Comparison of ENCODE assay signal across 13 cellular contexts in the genomic region with DNA sequence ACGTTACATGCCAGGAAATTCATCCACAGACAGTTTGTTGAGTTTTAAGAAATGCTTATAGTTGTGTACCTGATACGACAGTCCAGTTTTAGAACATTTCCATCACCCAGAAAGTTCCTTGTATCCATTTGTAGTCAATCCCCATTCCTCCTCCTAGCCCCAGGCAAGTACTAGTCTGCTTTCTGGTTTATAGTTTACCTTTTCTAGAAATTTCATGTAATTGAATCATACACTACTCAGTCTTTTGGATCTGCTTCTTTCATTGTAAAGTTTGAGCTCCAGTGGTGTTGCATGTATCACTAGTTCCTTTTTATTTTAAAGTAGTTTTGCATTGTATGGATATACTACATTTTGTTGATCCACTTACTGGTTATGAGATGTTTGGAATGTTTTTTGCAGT.
DNase-seq lines count a peak whose midpoint lies in the region; ATAC-seq, FAIRE-seq and TF ChIP-seq lines count a peak whose summit lies in the region.
"Had no signal": no experiment of that assay in that cellular context is flagged by ENCODE, and none has a peak within 500 bp of the region (broad histone marks: within the 10 kb centered on the region; RNA-seq: fewer than 3 reads in every experiment).

No MANE protein-coding gene starts in this region.

- H3K4ac ChIP-seq in IMR-90 (ENCODE audit: low read depth, low read length) = peak overlapping the region; percentile 78; the same call in 1 of the 2 replicates

- peak; percentile 40; the same call in 1 of the 2 replicates for TF ChIP-seq POLR2A in IMR-90 (IDR thresholded peaks at IDR 0.05; ENCODE audit: low read depth, low read length)
- TF ChIP-seq POLR2A in stomach (IDR thresholded peaks at IDR 0.05) = no peak

- no peak for FAIRE-seq in kidney (lab: Jason Lieb, UNC)
- FAIRE-seq: GM19239 had no signal

- no peak overlapping the region for H3K4me3 ChIP-seq in IMR-90 (ENCODE audit: insufficient read depth, low read depth, low read length)
- no peak overlapping the region for H3K4me3 ChIP-seq in brain microvascular endothelial cell (ENCODE audit: low read depth, low read length)
- no peak overlapping the region for H3K4me3 ChIP-seq in left lung
- H3K4me3 ChIP-seq in stomach = no peak overlapping the region
- H3K4me3 ChIP-seq in kidney (ENCODE audit: low read length in 2 of 2) = no peak overlapping the region

- peaks cover 28% of the 10 kb centered on the region for H3K9me1 ChIP-seq in IMR-90 (ENCODE audit: insufficient read depth, low read length)

- H3K79me1 ChIP-seq in IMR-90 (ENCODE audit: low read depth in 1 of 2, low read length in 2 of 2) = peaks cover 35 to 71% of the 10 kb centered on the region in 2 experiments

- DNase-seq in IMR-90 (peak; percentile 56), brain microvascular endothelial cell (no peak), left lung (no peak), stomach (no peak), kidney (no peak), left lobe of liver (ENCODE audit: low spot score) (no peak)
- no peak for DNase-seq in central memory CD4-positive, alpha-beta T cell
- DNase-seq: activated CD4-positive, alpha-beta T cell treated with anti-CD3 and anti-CD28 coated beads, Interleukin-2, amount 10 ng/mL, durations not matched to agents 7 days and 5 days; C1 segment of cervical spinal cord; stimulated activated CD4-positive, alpha-beta T cell treated with anti-CD3 and anti-CD28 coated beads, Interleukin-4, amount 100 ng/mL, for 24 hours had no signal

- ATAC-seq in IMR-90 (ENCODE audit: low read depth) (peak; percentile 12; the same call in 1 of the 2 replicates), left lung (no peak), GM21423 (IDR thresholded peaks at IDR 0.05; ENCODE audit: unreplicated experiment) (no peak), left lobe of liver (no peak)
- ATAC-seq: stimulated activated memory B cell treated with anti-CD40 and anti-IgM and Interleukin-4, amounts not matched to agents 10 μg/mL and 1 μg/mL and 100 μg/mL, for 72 hours had no signal

- CTCF ChIA-PET in IMR-90 (lab: Yijun Ruan, JAX) = no interaction called here

- no peak overlapping the region for H2AK9ac ChIP-seq in IMR-90 (replicated peaks; ENCODE audit: low read depth, low read length, poor library complexity)

- no peak for TF ChIP-seq CTCF in IMR-90 (conservative IDR thresholded peaks at IDR 0.05; ENCODE audit: low read depth, low read length)
- TF ChIP-seq CTCF in brain microvascular endothelial cell (IDR thresholded peaks at IDR 0.05; ENCODE audit: low read depth, low read length, missing control alignments) = no peak
- no peak for TF ChIP-seq CTCF in left lung (IDR thresholded peaks at IDR 0.05)
- TF ChIP-seq CTCF in stomach (IDR thresholded peaks at IDR 0.05) = no peak
- no peak for TF ChIP-seq CTCF in kidney (IDR thresholded peaks at IDR 0.05; ENCODE audit: borderline replicate concordance, extremely low read depth, insufficient read depth)

- POLR2A ChIA-PET in IMR-90 (lab: Charles Lee; ENCODE audit: unreplicated experiment) = no interaction called here

- peak overlapping the region; percentile 80 for H2BK15ac ChIP-seq in IMR-90 (ENCODE audit: low read depth, low read length)

- H3K9me3 ChIP-seq in IMR-90 (ENCODE audit: control insufficient read depth, insufficient read depth, low read length) (no peaks in the 10 kb centered on the region), left lung (no peaks in the 10 kb centered on the region), stomach (no peaks in the 10 kb centered on the region), kidney (ENCODE audit: control insufficient read depth in 1 of 2, low read length in 2 of 2) (no peaks in the 10 kb centered on the region)

- intact Hi-C loops in IMR-90 (cut with micrococcal nuclease) = no loop called here
- intact Hi-C loops in left lung (cut with DNase I) = no loop called here
- intact Hi-C loops in stomach (cut with DNase I; ENCODE audit: low total_unique reads) = no loop called here
- intact Hi-C loops in kidney (cut with DNase I) = no loop called here

- H4K20me1 ChIP-seq in IMR-90 (ENCODE audit: insufficient read depth, low read length) = peaks cover 21% of the 10 kb centered on the region

- no peak overlapping the region for H3K27ac ChIP-seq in IMR-90 (ENCODE audit: insufficient read depth, low read length)
- peak overlapping the region; percentile 95 for H3K27ac ChIP-seq in brain microvascular endothelial cell
- H3K27ac ChIP-seq in left lung = peak overlapping the region; percentile 71 to 76
- peak overlapping the region in 4 of 5 donors; percentile 65 to 80 (median 66) for H3K27ac ChIP-seq in stomach
- peak overlapping the region in 1 of 2 donors; percentile 71 for H3K27ac ChIP-seq in kidney (ENCODE audit: low read depth in 2 of 2, low read length in 2 of 2)

- H3K4me1 ChIP-seq in IMR-90 (ENCODE audit: control insufficient read depth, insufficient read depth, low read length) = peaks cover 24% of the 10 kb centered on the region
- H3K4me1 ChIP-seq in left lung = peaks cover 9 to 30% of the 10 kb centered on the region in 2 donors
- peaks cover 19 to 94% (median 64%) of the 10 kb centered on the region in 4 donors for H3K4me1 ChIP-seq in stomach
- peaks cover 23 to 28% of the 10 kb centered on the region in 2 donors for H3K4me1 ChIP-seq in kidney (ENCODE audit: control insufficient read depth in 1 of 2, insufficient read depth in 1 of 2, low read depth in 1 of 2, low read length in 2 of 2)

- peak overlapping the region; percentile 79; the same call in 1 of the 2 replicates for H3K14ac ChIP-seq in IMR-90 (replicated peaks; ENCODE audit: low read depth, low read length)

- BruUV-seq in IMR-90 (replicated peaks; lab: Mats Ljungman, UMichigan) = no TSS peak

- peak overlapping the region; percentile 83 for H2BK5ac ChIP-seq in IMR-90 (ENCODE audit: low read depth, low read length, poor library complexity, severe bottlenecking)

- H2AFZ ChIP-seq in IMR-90 (replicated peaks; ENCODE audit: low read length, poor library complexity) = no peak overlapping the region

- H3K4me2 ChIP-seq in IMR-90 (ENCODE audit: low read depth, low read length) = peak overlapping the region; percentile 30; the same call in 1 of the 2 replicates

- H4K91ac ChIP-seq in IMR-90 (ENCODE audit: insufficient read depth, low read depth, low read length) = peak overlapping the region; percentile 79

- peak overlapping the region; percentile 72 for H2BK120ac ChIP-seq in IMR-90 (ENCODE audit: low read depth, low read length)

- H3K18ac ChIP-seq in IMR-90 (ENCODE audit: low read depth, low read length) = peak overlapping the region; percentile 69; the same call in 1 of the 2 replicates

- H3K9ac ChIP-seq in IMR-90 (ENCODE audit: low read depth, low read length) (no peak overlapping the region), kidney (ENCODE audit: low read length in 2 of 2) (no peak overlapping the region)

- H3K36me3 ChIP-seq in IMR-90 (ENCODE audit: control insufficient read depth, insufficient read depth, low read length) (peaks cover 33% of the 10 kb centered on the region), brain microvascular endothelial cell (replicated peaks) (peaks cover 46% of the 10 kb centered on the region), left lung (peaks cover 0 to 26% of the 10 kb centered on the region in 2 donors), stomach (peaks cover 18 to 65% (median 53%) of the 10 kb centered on the region in 4 donors), kidney (ENCODE audit: control insufficient read depth in 1 of 2, insufficient read depth in 2 of 2, low read length in 2 of 2) (peaks cover 30 to 55% of the 10 kb centered on the region in 2 donors)

- TF ChIP-seq EP300 in stomach (IDR thresholded peaks at IDR 0.05) = no peak

- H3K27me3 ChIP-seq in IMR-90 (ENCODE audit: control insufficient read depth, insufficient read depth, low read length) = no peaks in the 10 kb centered on the region
- H3K27me3 ChIP-seq in brain microvascular endothelial cell (replicated peaks) = no peaks in the 10 kb centered on the region
- H3K27me3 ChIP-seq in left lung = no peaks in the 10 kb centered on the region
- no peaks in the 10 kb centered on the region for H3K27me3 ChIP-seq in stomach

- dilution Hi-C loops in IMR-90 (cut with HindIII; ENCODE audit: low sequenced_read_pairs, unreplicated experiment) = no loop called here

- peak overlapping the region; percentile 25; the same call in 1 of the 2 replicates for H4K5ac ChIP-seq in IMR-90 (ENCODE audit: low read depth, low read length)

- H2AK5ac ChIP-seq in IMR-90 (ENCODE audit: low read depth, low read length) = no peak overlapping the region

- no CpG with 5 or more reads among the region's 2 CpGs for WGBS in IMR-90 (ENCODE audit: extremely low coverage in 2 of 2, insufficient read length in 1 of 2), 2 experiments
- WGBS in stomach, 5 donors = 84 to 97% (median 93%) methylated on average over 2 of the region's 2 CpGs

- peak overlapping the region; percentile 68 to 86 for H4K8ac ChIP-seq in IMR-90 (ENCODE audit: low read depth in 2 of 2, low read length in 2 of 2)

- peak overlapping the region; percentile 26; the same call in 1 of the 2 replicates for H3K23ac ChIP-seq in IMR-90 (ENCODE audit: low read depth, low read length)

- H2BK20ac ChIP-seq in IMR-90 (ENCODE audit: low read depth, low read length) = peak overlapping the region; percentile 82

- TF ChIP-seq RAD21 in IMR-90 (IDR thresholded peaks at IDR 0.05; ENCODE audit: low read length) = no peak

- H3K56ac ChIP-seq in IMR-90 (ENCODE audit: extremely low read depth, insufficient read depth, low read length) = peak overlapping the region; percentile 26; the same call in 1 of the 2 replicates

- in situ Hi-C loops in IMR-90 (cut with MboI; ENCODE audit: low sequenced_read_pairs) (no loop called here), brain microvascular endothelial cell (cut with HindIII; ENCODE audit: low pct_ligation_motif_present, low sequenced_read_pairs) (no loop called here)

TF ChIP-seq in IMR-90, 13 proteins besides CTCF, POLR2A, EP300 and RAD21 (continues in another document):
- TF ChIP-seq MXI1 (IDR thresholded peaks at IDR 0.05; ENCODE audit: borderline replicate concordance, low read depth, low read length) (no peak), SMC3 (IDR thresholded peaks at IDR 0.05; ENCODE audit: low read depth, low read length) (no peak), FOS (IDR thresholded peaks at IDR 0.05; ENCODE audit: low read depth, low read length) (no peak), RCOR1 (IDR thresholded peaks at IDR 0.05; ENCODE audit: insufficient replicate concordance, low read length) (no peak), BHLHE40 (IDR thresholded peaks at IDR 0.05; ENCODE audit: low read depth, low read length) (no peak), NFE2L2 (IDR thresholded peaks at IDR 0.05; ENCODE audit: low read depth, low read length) (no peak), ELK1 (IDR thresholded peaks at IDR 0.05; ENCODE audit: borderline replicate concordance, low read depth, low read length) (no peak)
